Comparison of ENCODE assay signal across 14 cellular contexts in the genomic region with DNA sequence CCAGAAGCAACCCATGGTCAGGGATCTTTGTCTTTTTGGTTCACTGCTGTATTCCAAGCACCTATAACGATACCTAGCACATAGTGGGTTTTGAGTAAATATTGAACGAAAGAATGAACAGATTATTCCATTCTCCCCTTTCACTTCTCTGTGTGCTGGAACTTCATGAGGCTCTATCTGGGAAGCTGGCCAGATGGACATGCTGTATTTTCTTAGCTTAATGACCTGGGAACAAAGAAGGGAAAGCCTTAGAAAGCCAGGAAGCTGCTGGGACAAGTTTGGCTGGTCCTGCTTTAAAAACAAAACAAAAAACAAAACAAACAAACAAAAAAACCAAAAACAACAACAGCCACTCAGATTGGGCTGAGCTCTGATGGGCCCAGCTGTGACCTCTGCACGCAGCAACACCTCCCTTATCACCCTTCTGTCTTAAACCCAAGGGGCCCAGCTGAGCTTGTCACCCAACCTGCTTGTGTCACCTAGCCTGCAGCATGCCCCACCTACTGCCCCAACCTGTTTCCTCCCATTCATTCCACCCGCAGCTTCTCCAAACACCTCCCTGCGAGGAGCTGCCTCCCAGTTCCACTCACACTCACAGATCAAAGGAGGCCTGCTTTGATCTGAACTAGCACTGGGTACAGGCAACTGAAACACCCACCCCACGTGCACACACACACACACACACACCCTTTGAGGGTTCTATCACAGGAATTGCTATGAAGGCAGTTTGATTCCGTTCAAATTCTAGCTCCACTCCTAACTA.
DNase-seq lines count a peak whose midpoint lies in the region; ATAC-seq lines count a peak whose summit lies in the region.
"Had no signal": no experiment of that assay in that cellular context is flagged by ENCODE, and none has a peak within 500 bp of the region (broad histone marks: within the 10 kb centered on the region; RNA-seq: fewer than 3 reads in every experiment).

No MANE protein-coding gene starts in this region.

- no peak for ATAC-seq in GM18867 (IDR thresholded peaks at IDR 0.05; ENCODE audit: unreplicated experiment)
- ATAC-seq: SK-N-SH treated with all-trans-retinoic acid at 6 μM for 48 hours had no signal

- H3K27ac ChIP-seq in cingulate gyrus (ENCODE audit: low read depth, low read length), result peak overlapping the region; percentile 7

- DNase-seq in NCI-H510A treated with DMSO at 0.1 percent for 48 hours (lab: John Stamatoyannopoulos, UW) (peak; percentile 11), NCI-H510A (lab: John Stamatoyannopoulos, UW) (no peak), islet precursor cell (peak; percentile 70), stromal cell of bone marrow (ENCODE audit: low read depth) (peak; percentile 33), NOMO-1 treated with dmso at 0.1 percent for 144 hours (lab: John Stamatoyannopoulos, UW; ENCODE audit: unreplicated experiment) (no peak)
- no peak for DNase-seq in activated T-cell treated with anti-CD3 and anti-CD28 coated beads, Interleukin-2, amount 50 U/mL, for 1 hour
- DNase-seq: activated gamma-delta T cell treated with Interleukin-2 at 50 U/mL for 16 hours, cortex of kidney, EL, NCI-H1092 treated with DMSO at 0.1 percent for 48 hours, NCI-H774 had no signal

Comparison
In these comparisons a context has a peak if more than half of its experiments do, and no peak if none do; other contexts are left out.
1. DNase-seq: peak in NCI-H510A treated with DMSO at 0.1 percent for 48 hours (single experiment), islet precursor cell (single experiment) and stromal cell of bone marrow (single experiment); none in NCI-H510A (single experiment), activated T-cell treated with anti-CD3 and anti-CD28 coated beads, Interleukin-2, amount 50 U/mL, for 1 hour (single experiment) and NOMO-1 treated with dmso at 0.1 percent for 144 hours (single experiment).